10 cellular contexts compared by ENCODE assay signal in the genomic region with DNA sequence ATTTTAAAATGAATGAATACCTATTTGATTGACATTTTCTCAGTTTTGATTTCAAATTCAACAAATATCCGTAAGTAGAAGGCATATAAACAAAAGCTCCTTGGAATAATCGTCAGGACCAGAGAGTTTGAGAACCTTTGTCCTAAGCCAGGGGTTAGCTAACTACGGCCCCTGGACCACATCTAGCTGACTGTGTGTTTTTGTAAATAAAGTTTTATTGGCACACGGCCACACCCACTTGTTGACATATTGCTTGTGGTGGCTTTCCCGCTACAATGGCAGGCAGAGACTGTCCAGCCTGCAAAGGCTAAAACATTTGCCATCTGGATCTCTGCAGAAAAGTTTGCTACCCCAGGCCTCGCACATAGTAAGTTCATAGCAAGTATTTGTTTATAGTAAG.
DNase-seq lines count a peak whose midpoint lies in the region; ATAC-seq, FAIRE-seq and TF ChIP-seq lines count a peak whose summit lies in the region.
"Had no signal": no experiment of that assay in that cellular context is flagged by ENCODE, and none has a peak within 500 bp of the region (broad histone marks: within the 10 kb centered on the region; RNA-seq: fewer than 3 reads in every experiment).

No MANE protein-coding gene starts in this region.

- no TSS peak for BruUV-seq in GM12878 (replicated peaks; lab: Mats Ljungman, UMichigan)

- TF ChIP-seq EP300 in GM12878 (IDR thresholded peaks at IDR 0.05; ENCODE audit: borderline replicate concordance in 1 of 2, control insufficient read depth in 1 of 2, low read depth in 2 of 2, low read length in 2 of 2) (no peak), sigmoid colon (IDR thresholded peaks at IDR 0.05) (no peak), tibial nerve (IDR thresholded peaks at IDR 0.05) (no peak)

- H3K27ac ChIP-seq in GM12878 (ENCODE audit: control insufficient read depth, insufficient read depth) = peak overlapping the region; percentile 68; the same call in 1 of the 2 replicates
- peak overlapping the region in 3 of 4 donors; percentile 6 to 47 (median 15) for H3K27ac ChIP-seq in sigmoid colon
- H3K27ac ChIP-seq in tibial nerve = peak overlapping the region in 2 of 4 donors; percentile 43 to 46

- FAIRE-seq in GM12878 (lab: Jason Lieb, UNC) = no peak
- FAIRE-seq: G401.6, small intestine had no signal

- SMC1A ChIA-PET in GM12878 (lab: Charles Lee; ENCODE audit: uncharacterized antibody, unreplicated experiment) = interaction anchor here (0.8 to 5.1 kb wide), 11 partner anchors 9 to 226 kb away, joined by 3 to 46 read pairs (median 5); partner anchors contain the start of genes GADD45B and LMNB2

- 78% methylated on average over 6 of the region's 6 CpGs for WGBS in GM12878 (ENCODE audit: insufficient coverage, insufficient replicate concordance, low lambda C conversion rate, missing lambda C conversion rate)
- 60 to 75% methylated on average over 6 of the region's 6 CpGs for WGBS in sigmoid colon, 2 donors
- 80 to 87% methylated on average over 6 of the region's 6 CpGs for WGBS in tibial nerve, 2 donors

- H3K79me2 ChIP-seq in Loucy (ENCODE audit: insufficient read depth, low read length) (no peaks in the 10 kb centered on the region), GM12878 (ENCODE audit: control insufficient read depth, insufficient read depth, low read length) (peaks cover 18% of the 10 kb centered on the region)

- H3F3A ChIP-seq in Loucy (ENCODE audit: low read depth) = peaks cover 8% of the 10 kb centered on the region; the same call in 1 of the 2 replicates

- H3K9ac ChIP-seq in Loucy (ENCODE audit: low read depth, low read length, poor library complexity, severe bottlenecking) = peak overlapping the region; percentile 71
- no peak overlapping the region for H3K9ac ChIP-seq in GM12878 (ENCODE audit: control insufficient read depth, insufficient read depth, low read length)

- H3K4me1 ChIP-seq in Loucy (ENCODE audit: insufficient read depth, low read length, poor library complexity, severe bottlenecking) = peaks cover 66% of the 10 kb centered on the region
- peaks cover 62% of the 10 kb centered on the region for H3K4me1 ChIP-seq in GM12878 (ENCODE audit: control insufficient read depth, insufficient read depth, low read length)
- H3K4me1 ChIP-seq in sigmoid colon = peaks cover 0 to under 1% (median under 1%) of the 10 kb centered on the region in 4 donors
- peaks cover 0 to 24% (median 8%) of the 10 kb centered on the region in 4 donors for H3K4me1 ChIP-seq in tibial nerve

- CTCF ChIA-PET in GM12878 (lab: Yijun Ruan, JAX) = interaction anchor here (0.7 to 21.7 kb wide), 7 partner anchors 9 to 227 kb away, joined by 3 to 318 read pairs (median 7); partner anchors contain the start of gene GADD45B

- H2AFZ ChIP-seq in Loucy (ENCODE audit: low read length) (peak overlapping the region; percentile 59; the same call in 1 of the 2 replicates), GM12878 (ENCODE audit: control insufficient read depth, low read depth, low read length) (no peak overlapping the region)

- RAD21 ChIA-PET in GM12878 (lab: Charles Lee; ENCODE audit: unreplicated experiment) = interaction anchor here (1.0 to 4.2 kb wide), 6 partner anchors 8 to 225 kb away, joined by 3 to 33 read pairs (median 5); partner anchors contain the start of gene GADD45B

- ATAC-seq in GM12878 (no peak), GM18867 (IDR thresholded peaks at IDR 0.05; ENCODE audit: unreplicated experiment) (no peak)
- ATAC-seq: left lobe of liver had no signal

- in situ Hi-C loops in GM12878 (cut with MboI) = loop anchor here (10.0 kb wide), 2 partner anchors 344 to 464 kb away; partner anchors contain the start of gene AP3D1

- no peak for TF ChIP-seq RAD21 in GM12878 (IDR thresholded peaks at IDR 0.05; ENCODE audit: insufficient read depth, low read depth, low read length)

- H3K9me3 ChIP-seq in Loucy (ENCODE audit: insufficient read depth, low read depth, low read length) (no peaks in the 10 kb centered on the region), GM12878 (replicated peaks; ENCODE audit: control insufficient read depth, insufficient read depth, low read length) (no peaks in the 10 kb centered on the region; the same call in 2 of the 3 replicates), sigmoid colon (no peaks in the 10 kb centered on the region), tibial nerve (peaks cover 0 to 6% (median 0%) of the 10 kb centered on the region in 4 donors)

- DNase-seq in GF-D8 (lab: John Stamatoyannopoulos, UW) = peak; percentile 43
- no peak for DNase-seq in GM12878 (ENCODE audit: low read depth, low spot score)
- DNase-seq in sigmoid colon = no peak
- DNase-seq in NCI-H345 treated with DMSO at 0.1 percent for 48 hours (lab: John Stamatoyannopoulos, UW; ENCODE audit: unreplicated experiment) = no peak
- no peak for DNase-seq in tibial nerve (ENCODE audit: low spot score in 2 of 2)
- DNase-seq: small intestine had no signal

- peak overlapping the region; percentile 88 for H3K4me2 ChIP-seq in Loucy (ENCODE audit: low read depth, low read length, poor library complexity, severe bottlenecking)
- peak overlapping the region; percentile 73 for H3K4me2 ChIP-seq in GM12878 (ENCODE audit: control insufficient read depth, insufficient read depth)

- H3K27me3 ChIP-seq in Loucy (ENCODE audit: insufficient read depth, low read length, poor library complexity, severe bottlenecking) = no peaks in the 10 kb centered on the region
- no peaks in the 10 kb centered on the region for H3K27me3 ChIP-seq in GM12878 (replicated peaks in 1 of 2; ENCODE audit: control insufficient read depth in 2 of 2, insufficient read depth in 2 of 2, low read length in 1 of 2)
- no peaks in the 10 kb centered on the region for H3K27me3 ChIP-seq in sigmoid colon
- H3K27me3 ChIP-seq in tibial nerve = peaks cover 0 to 5% of the 10 kb centered on the region in 2 donors

- intact Hi-C loops in GM12878 (cut with micrococcal nuclease; ENCODE audit: unreplicated experiment) = loop anchor here (10.0 kb wide), 1 partner anchor 224 kb away; no protein-coding TSS in a partner anchor
- intact Hi-C loops in sigmoid colon (cut with DNase I) = no loop called here

- peak overlapping the region; percentile 66 for H3K4me3 ChIP-seq in Loucy (ENCODE audit: low read length, poor library complexity, severe bottlenecking)
- no peak overlapping the region for H3K4me3 ChIP-seq in GM12878
- no peak overlapping the region for H3K4me3 ChIP-seq in sigmoid colon
- H3K4me3 ChIP-seq in tibial nerve = no peak overlapping the region

- POLR2A ChIA-PET in GM12878 (lab: Charles Lee) = interaction anchor here (0.5 to 5.3 kb wide), 11 partner anchors 9 to 520 kb away, joined by 3 to 38 read pairs (median 3); partner anchors contain the start of gene GADD45B

- no peak for TF ChIP-seq CTCF in Loucy (conservative IDR thresholded peaks at IDR 0.05; ENCODE audit: low read length)
- no peak for TF ChIP-seq CTCF in GM12878 (IDR thresholded peaks at IDR 0.05 in 2 of 3, conservative IDR thresholded peaks at IDR 0.05 in 1 of 3; ENCODE audit: control insufficient read depth in 2 of 3, extremely low read depth in 1 of 3, insufficient read depth in 1 of 3, low read depth in 3 of 3, low read length in 3 of 3)
- no peak for TF ChIP-seq CTCF in sigmoid colon (IDR thresholded peaks at IDR 0.05)
- no peak for TF ChIP-seq CTCF in tibial nerve (IDR thresholded peaks at IDR 0.05)

- TF ChIP-seq POLR2A in GM12878 (IDR thresholded peaks at IDR 0.05; ENCODE audit: low read depth, low read length) (no peak), sigmoid colon (IDR thresholded peaks at IDR 0.05) (no peak), tibial nerve (IDR thresholded peaks at IDR 0.05) (no peak)

- H4K20me1 ChIP-seq in Loucy (ENCODE audit: insufficient read depth, low read length, poor library complexity, severe bottlenecking) = no peaks in the 10 kb centered on the region
- H4K20me1 ChIP-seq in GM12878 (ENCODE audit: control insufficient read depth, insufficient read depth) = no peaks in the 10 kb centered on the region

- H3K36me3 ChIP-seq in Loucy (ENCODE audit: insufficient read depth, low read length) (no peaks in the 10 kb centered on the region), GM12878 (ENCODE audit: control insufficient read depth in 2 of 2, insufficient read depth in 2 of 2, low read length in 1 of 2) (no peaks in the 10 kb centered on the region), sigmoid colon (no peaks in the 10 kb centered on the region), tibial nerve (no peaks in the 10 kb centered on the region)

- H3K9me2 ChIP-seq in Loucy (replicated peaks; ENCODE audit: low read depth, low read length) = no peaks in the 10 kb centered on the region

TF ChIP-seq in GM12878, 131 proteins besides CTCF, POLR2A, EP300 and RAD21 (continues in another document):
- TF ChIP-seq ZBTB40 (IDR thresholded peaks at IDR 0.05; ENCODE audit: borderline replicate concordance) (peak; percentile 98), RAD51 (IDR thresholded peaks at IDR 0.05) (no peak)
